In genomic region chr9:32419921-32420320, GRCh38 we compare ENCODE assay signal across 22 cellular contexts.
"Had no signal": no experiment of that assay in that cellular context is flagged by ENCODE, and none has a peak within 500 bp of the region (broad histone marks: within the 10 kb centered on the region; RNA-seq: fewer than 3 reads in every experiment).

No MANE protein-coding gene starts in this region.

- H3K9me3 Mint-ChIP-seq: activated B cell treated with CpG ODN at 0.5 μM for 24 hours; activated CD4-positive, alpha-beta T cell treated with anti-CD3 and anti-CD28 coated beads, Interleukin-2, amount 10 ng/mL, durations not matched to agents 24 days and 14 days; activated naive CD8-positive, alpha-beta T cell treated with anti-CD3 and anti-CD28 coated beads for 36 hours; activated T-cell treated with anti-CD3 and anti-CD28 coated beads, Interleukin-2, amount 50 U/mL, for 24 hours; IgD-negative memory B cell had no signal

- H3K4me1 Mint-ChIP-seq: activated B cell treated with CpG ODN at 0.5 μM for 24 hours; activated CD4-positive, alpha-beta T cell treated with anti-CD3 and anti-CD28 coated beads, Interleukin-2, amount 10 ng/mL, durations not matched to agents 24 days and 14 days; activated CD8-positive, alpha-beta memory T cell treated with anti-CD3 and anti-CD28 coated beads, Interleukin-2, amount 10 ng/mL, durations not matched to agents 7 days and 5 days; activated naive CD8-positive, alpha-beta T cell treated with anti-CD3 and anti-CD28 coated beads for 36 hours; IgD-negative memory B cell had no signal

- H3K27ac Mint-ChIP-seq: activated B cell treated with CpG ODN at 0.5 μM for 24 hours; activated CD4-positive, alpha-beta T cell treated with anti-CD3 and anti-CD28 coated beads, Interleukin-2, amount 10 ng/mL, durations not matched to agents 24 days and 14 days; activated CD8-positive, alpha-beta memory T cell treated with anti-CD3 and anti-CD28 coated beads, Interleukin-2, amount 10 ng/mL, durations not matched to agents 7 days and 5 days; activated naive CD8-positive, alpha-beta T cell treated with anti-CD3 and anti-CD28 coated beads for 36 hours; activated T-cell treated with anti-CD3 and anti-CD28 coated beads, Interleukin-2, amount 50 U/mL, for 24 hours; IgD-negative memory B cell had no signal

- ATAC-seq: activated CD8-positive, alpha-beta memory T cell treated with anti-CD3 and anti-CD28 coated beads, Interleukin-2, amount 10 ng/mL, durations not matched to agents 7 days and 5 days; Panc1; Right ventricle myocardium inferior had no signal

- H3K4me3 Mint-ChIP-seq: activated B cell treated with CpG ODN at 0.5 μM for 24 hours; activated CD4-positive, alpha-beta T cell treated with anti-CD3 and anti-CD28 coated beads, Interleukin-2, amount 10 ng/mL, durations not matched to agents 24 days and 14 days; activated CD8-positive, alpha-beta memory T cell treated with anti-CD3 and anti-CD28 coated beads, Interleukin-2, amount 10 ng/mL, durations not matched to agents 7 days and 5 days; activated naive CD8-positive, alpha-beta T cell treated with anti-CD3 and anti-CD28 coated beads for 36 hours; activated T-cell treated with anti-CD3 and anti-CD28 coated beads, Interleukin-2, amount 50 U/mL, for 24 hours; IgD-negative memory B cell had no signal

- H3K4me3 ChIP-seq: SK-N-MC had no signal

- H3K27ac ChIP-seq: SK-N-MC had no signal

- H3K27me3 Mint-ChIP-seq: activated B cell treated with CpG ODN at 0.5 μM for 24 hours; activated CD4-positive, alpha-beta T cell treated with anti-CD3 and anti-CD28 coated beads, Interleukin-2, amount 10 ng/mL, durations not matched to agents 24 days and 14 days; activated CD8-positive, alpha-beta memory T cell treated with anti-CD3 and anti-CD28 coated beads, Interleukin-2, amount 10 ng/mL, durations not matched to agents 7 days and 5 days; activated naive CD8-positive, alpha-beta T cell treated with anti-CD3 and anti-CD28 coated beads for 36 hours; activated T-cell treated with anti-CD3 and anti-CD28 coated beads, Interleukin-2, amount 50 U/mL, for 24 hours; IgD-negative memory B cell had no signal

- DNase-seq: activated B cell treated with CpG ODN at 0.5 μM for 24 hours; activated CD4-positive, alpha-beta T cell treated with anti-CD3 and anti-CD28 coated beads for 1 hour; activated CD4-positive, alpha-beta T cell treated with anti-CD3 and anti-CD28 coated beads, Interleukin-2, amount 10 ng/mL, durations not matched to agents 24 days and 14 days; activated CD4-positive, alpha-beta T cell treated with anti-CD3 and anti-CD28 coated beads, Interleukin-2, amount 50 U/mL, for 48 hours; activated CD8-positive, alpha-beta memory T cell treated with anti-CD3 and anti-CD28 coated beads, Interleukin-2, amount 10 ng/mL, durations not matched to agents 7 days and 5 days; activated effector memory CD4-positive, alpha-beta T cell treated with anti-CD3 and anti-CD28 coated beads, Interleukin-2, amount 50 U/mL, for 16 hours; activated naive CD4-positive, alpha-beta T cell treated with Interleukin-2 at 50 U/mL for 16 hours; activated naive CD8-positive, alpha-beta T cell treated with anti-CD3 and anti-CD28 coated beads for 36 hours; activated T-cell treated with anti-CD3 and anti-CD28 coated beads, Interleukin-2, amount 50 U/mL, for 24 hours; KG1; NCI-H1092; NCI-H1417; NCI-H2029 treated with DMSO at 0.1 percent for 48 hours; NCI-H2227 treated with DMSO at 0.1 percent for 48 hours; NCI-H526 treated with DMSO at 0.1 percent for 48 hours; NCI-H82; RPMI8226; T-helper 1 cell had no signal
